10 cellular contexts compared by ENCODE assay signal in genomic region chr15:84947947-84948830, GRCh38. TPM values are rescaled to one million over a fixed set of nuclear protein-coding genes. Genes with fewer than 3 reads are reported as not detected.
DNase-seq lines count a peak whose midpoint lies in the region; ATAC-seq, FAIRE-seq and TF ChIP-seq lines count a peak whose summit lies in the region.
"Had no signal": no experiment of that assay in that cellular context is flagged by ENCODE, and none has a peak within 500 bp of the region (broad histone marks: within the 10 kb centered on the region; RNA-seq: fewer than 3 reads in every experiment).

No MANE protein-coding gene starts in this region.

- no peak for ATAC-seq in HepG2

- POLR2A ChIA-PET in HepG2 (lab: Yijun Ruan, JAX): no interaction called here

- peak overlapping the region; percentile 1 to 37 for H3K27ac ChIP-seq in liver (ENCODE audit: low read depth in 1 of 2, low read length in 2 of 2)
- H3K27ac ChIP-seq in HepG2 (ENCODE audit: extremely low read length, insufficient read depth, low read length): no peak overlapping the region

- in situ Hi-C loops in HepG2 (cut with HindIII; ENCODE audit: extremely low pct_ligation_motif_present, low pct_unique_long_range_greater_than_20kb): no loop called here

- no peaks in the 10 kb centered on the region for H3K79me2 ChIP-seq in HepG2 (ENCODE audit: insufficient read depth, low read length)

- TF ChIP-seq POLR2A in HepG2 (IDR thresholded peaks at IDR 0.05; ENCODE audit: insufficient read depth in 1 of 2, low read depth in 2 of 2, low read length in 2 of 2): no peak

- TF ChIP-seq RAD21 in liver (IDR thresholded peaks at IDR 0.05) (no peak), HepG2 (CRISPR knock-in tag; IDR thresholded peaks at IDR 0.05) (no peak)

- DNase-seq in HepG2 (ENCODE audit: low spot score) (no peak), choroid plexus epithelial cell (ENCODE audit: low read depth) (peak; percentile 72), medulla oblongata (ENCODE audit: extremely low spot score) (peak; percentile 60), HK-2 (ENCODE audit: unreplicated experiment) (no peak), NCI-H2081 treated with DMSO at 0.1 percent for 48 hours (lab: John Stamatoyannopoulos, UW) (no peak), NOMO-1 treated with DMSO at 0.1 percent for 48 hours (lab: John Stamatoyannopoulos, UW; ENCODE audit: unreplicated experiment) (no peak)
- DNase-seq in stimulated activated CD8-positive, alpha-beta memory T cell treated with anti-CD3 and anti-CD28 coated beads, Interleukin-4, amount 100 ng/mL, for 48 hours: no peak
- DNase-seq: AML-193, NCI-H1048 had no signal

- no TSS peak for BruUV-seq in HepG2 (replicated peaks; lab: Mats Ljungman, UMichigan)

- TF ChIP-seq EP300 in HepG2 (IDR thresholded peaks at IDR 0.05; ENCODE audit: low read depth in 2 of 2, low read length in 2 of 2): no peak
- no peak for TF ChIP-seq EP300 in HepG2 (CRISPR knock-in tag; IDR thresholded peaks at IDR 0.05; ENCODE audit: borderline replicate concordance)

- no peak for TF ChIP-seq CTCF in liver (IDR thresholded peaks at IDR 0.05; ENCODE audit: low read depth, low read length, missing input control)
- no peak for TF ChIP-seq CTCF in HepG2 (CRISPR knock-in tag; IDR thresholded peaks at IDR 0.05)
- no peak for TF ChIP-seq CTCF in choroid plexus epithelial cell (conservative IDR thresholded peaks at IDR 0.05; ENCODE audit: low read depth, low read length)

- H3K27me3 ChIP-seq in liver (ENCODE audit: control insufficient read depth in 4 of 4, insufficient read depth in 4 of 4, low read length in 3 of 4): no peaks in the 10 kb centered on the region
- peaks cover 0 to 5% of the 10 kb centered on the region in 2 experiments; a peak in 2 of 5 replicates for H3K27me3 ChIP-seq in HepG2 (ENCODE audit: control insufficient read depth in 1 of 2, insufficient read depth in 2 of 2, low read length in 2 of 2)

- CTCF ChIA-PET in HepG2 (lab: Yijun Ruan, JAX; ENCODE audit: low intra/inter-chr PET ratio, low total read pairs): no interaction called here

- 88% methylated on average over 4 of the region's 4 CpGs for WGBS in liver
- WGBS in HepG2 (ENCODE audit: low lambda C conversion rate): 62% methylated on average over 4 of the region's 4 CpGs

- no peak overlapping the region for H2AFZ ChIP-seq in HepG2 (ENCODE audit: low read length)

- FAIRE-seq in HepG2 (lab: Jason Lieb, UNC): no peak

- H3K4me2 ChIP-seq in HepG2 (ENCODE audit: low read depth, low read length): no peak overlapping the region

- peaks cover 1 to 30% (median 16%) of the 10 kb centered on the region in 4 donors for H3K36me3 ChIP-seq in liver (ENCODE audit: control insufficient read depth in 4 of 4, insufficient read depth in 3 of 4, low read depth in 1 of 4, low read length in 3 of 4)
- no peaks in the 10 kb centered on the region for H3K36me3 ChIP-seq in HepG2 (replicated peaks in 1 of 2; ENCODE audit: control insufficient read depth in 1 of 2, insufficient read depth in 2 of 2, low read length in 2 of 2)

- intact Hi-C loops in HepG2 (cut with micrococcal nuclease; ENCODE audit: unreplicated experiment): no loop called here

- H3K9ac ChIP-seq in liver (ENCODE audit: low read depth in 1 of 2, low read length in 2 of 2): no peak overlapping the region
- no peak overlapping the region for H3K9ac ChIP-seq in HepG2 (ENCODE audit: insufficient read depth, low read depth, low read length)

- H3K9me3 ChIP-seq in liver (ENCODE audit: control insufficient read depth in 4 of 4, low read length in 3 of 4) (no peaks in the 10 kb centered on the region), HepG2 (ENCODE audit: low read length) (no peaks in the 10 kb centered on the region)

- H3K4me1 ChIP-seq in liver (ENCODE audit: control insufficient read depth in 4 of 4, insufficient read depth in 4 of 4, low read length in 3 of 4): no peaks in the 10 kb centered on the region
- peaks cover 43% of the 10 kb centered on the region for H3K4me1 ChIP-seq in HepG2 (ENCODE audit: insufficient read depth, low read length)

- H3K4me3 ChIP-seq in liver (ENCODE audit: low read depth in 1 of 3, low read length in 3 of 3): no peak overlapping the region
- H3K4me3 ChIP-seq in HepG2 (replicated peaks in 1 of 3; ENCODE audit: insufficient read depth in 1 of 3, low read depth in 2 of 3, low read length in 3 of 3): no peak overlapping the region
- H3K4me3 ChIP-seq in choroid plexus epithelial cell (ENCODE audit: low read depth, low read length): no peak overlapping the region

- H4K20me1 ChIP-seq in HepG2 (ENCODE audit: insufficient read depth, low read length): no peaks in the 10 kb centered on the region

TF ChIP-seq in liver, 16 proteins besides CTCF, POLR2A, EP300 and RAD21 (continues in another document):
- TF ChIP-seq RXRA (IDR thresholded peaks at IDR 0.05): no peak
- TF ChIP-seq JUND (IDR thresholded peaks at IDR 0.05): peak; percentile 27
- no peak for TF ChIP-seq YY1 (IDR thresholded peaks at IDR 0.05)
- TF ChIP-seq HNF4A (conservative IDR thresholded peaks at IDR 0.05): no peak
- TF ChIP-seq EGR1 (IDR thresholded peaks at IDR 0.05; ENCODE audit: low read depth in 2 of 2): no peak
- no peak for TF ChIP-seq FOXA2 (IDR thresholded peaks at IDR 0.05)
- no peak for TF ChIP-seq MAX (IDR thresholded peaks at IDR 0.05)

TF ChIP-seq in HepG2, 621 proteins besides CTCF, POLR2A, EP300 and RAD21:
- no peak for TF ChIP-seq ZNF776 (CRISPR knock-in tag; IDR thresholded peaks at IDR 0.05)
- no peak for TF ChIP-seq ZNF430 (CRISPR knock-in tag; IDR thresholded peaks at IDR 0.05)
- TF ChIP-seq RBM22 (optimal IDR thresholded peaks at IDR 0.05; ENCODE audit: low read length): no peak
- no peak for TF ChIP-seq MAFK (conservative IDR thresholded peaks at IDR 0.05 in 1 of 2, IDR thresholded peaks at IDR 0.05 in 1 of 2; ENCODE audit: low read length in 2 of 2)
- no peak for TF ChIP-seq ZC3H4 (CRISPR knock-in tag; IDR thresholded peaks at IDR 0.05; ENCODE audit: borderline replicate concordance)
- no peak for TF ChIP-seq NR1H2 (CRISPR knock-in tag; IDR thresholded peaks at IDR 0.05; ENCODE audit: borderline replicate concordance, low read depth)
- TF ChIP-seq PLRG1 (conservative IDR thresholded peaks at IDR 0.05): no peak
- TF ChIP-seq ELF3 (CRISPR knock-in tag; IDR thresholded peaks at IDR 0.05): no peak
- TF ChIP-seq, protein P1, sequence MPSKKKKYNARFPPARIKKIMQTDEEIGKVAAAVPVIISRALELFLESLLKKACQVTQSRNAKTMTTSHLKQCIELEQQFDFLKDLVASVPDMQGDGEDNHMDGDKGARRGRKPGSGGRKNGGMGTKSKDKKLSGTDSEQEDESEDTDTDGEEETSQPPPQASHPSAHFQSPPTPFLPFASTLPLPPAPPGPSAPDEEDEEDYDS (CRISPR knock-in tag; IDR thresholded peaks at IDR 0.05): no peak
- no peak for TF ChIP-seq AHR (CRISPR knock-in tag; IDR thresholded peaks at IDR 0.05)
- TF ChIP-seq ZNF24 (IDR thresholded peaks at IDR 0.05): no peak
- TF ChIP-seq ZNF558 (CRISPR knock-in tag; IDR thresholded peaks at IDR 0.05; ENCODE audit: borderline replicate concordance): no peak
- TF ChIP-seq ZNF10 (CRISPR knock-in tag; IDR thresholded peaks at IDR 0.05; ENCODE audit: borderline replicate concordance, low read depth): no peak
- no peak for TF ChIP-seq XBP1 (CRISPR knock-in tag; IDR thresholded peaks at IDR 0.05)
- TF ChIP-seq ZNF256 (CRISPR knock-in tag; conservative IDR thresholded peaks at IDR 0.05): no peak
- no peak for TF ChIP-seq POGK (CRISPR knock-in tag; conservative IDR thresholded peaks at IDR 0.05)
- TF ChIP-seq CEBPB (IDR thresholded peaks at IDR 0.05; ENCODE audit: borderline replicate concordance, low read depth, low read length): no peak
- no peak for TF ChIP-seq ARID2 (CRISPR knock-in tag; IDR thresholded peaks at IDR 0.05; ENCODE audit: borderline replicate concordance)

RNA-seq across cellular contexts. Expression of gene PDE8A, which starts 33.5 kb away (rescaled TPM):
- 10 to 100 TPM; 14.6 to 47.5 TPM for total RNA-seq in liver
- polyA plus RNA-seq in liver: 10 to 100 TPM; 11.2 to 18.6 TPM
- 24.2 and 26.3 TPM in 2 replicates for total RNA-seq in HepG2 (2016; rRNA removed; fragmentation: Illumina TruSeq; extraction: Trizol)
- total RNA-seq in HepG2 (2016; cell fraction: cytosol; rRNA removed; fragmentation: Illumina TruSeq; extraction: Trizol; ENCODE audit: low read depth): 46.8 and 50.2 TPM in 2 replicates
- total RNA-seq in HepG2 (2016; cell fraction: insoluble cytoplasmic fraction; rRNA removed; fragmentation: Illumina TruSeq; extraction: Trizol): 22.6 and 26.8 TPM in 2 replicates
- total RNA-seq in HepG2 (2016; cell fraction: membrane; rRNA removed; fragmentation: Illumina TruSeq; extraction: Trizol): 33.9 and 39.4 TPM in 2 replicates
- total RNA-seq in HepG2 (2016; cell fraction: nucleus; rRNA removed; fragmentation: Illumina TruSeq; extraction: Trizol): 46.0 and 49.4 TPM in 2 replicates
- 41.2 and 48.5 TPM in 2 replicates for polyA plus RNA-seq in HepG2 (2011; rRNA removed)
- 18.2 and 27.4 TPM in 2 replicates for polyA plus RNA-seq in HepG2 (2011; cell fraction: cytosol; rRNA removed)
- polyA plus RNA-seq in HepG2 (2011; cell fraction: nucleus; rRNA removed): 67.4 and 75.3 TPM in 2 replicates
- 25.2 and 25.7 TPM in 2 replicates for polyA plus RNA-seq in HepG2 (2012)
- polyA plus RNA-seq in HepG2 (2016; cell fraction: cytosol; fragmentation: Illumina TruSeq; extraction: Trizol; ENCODE audit: low read depth): 4.8 and 5.1 TPM in 2 replicates
- polyA plus RNA-seq in HepG2 (2016; cell fraction: insoluble cytoplasmic fraction; fragmentation: Illumina TruSeq; extraction: Trizol; ENCODE audit: low read depth): 22.3 and 24.1 TPM in 2 replicates
- 14.2 and 15.0 TPM in 2 replicates for polyA plus RNA-seq in HepG2 (2016; cell fraction: membrane; fragmentation: Illumina TruSeq; extraction: Trizol; ENCODE audit: low read depth)
- polyA plus RNA-seq in HepG2 (2016; cell fraction: nucleus; fragmentation: Illumina TruSeq; extraction: Trizol; ENCODE audit: insufficient read depth, low read depth): 82.8 and 84.3 TPM in 2 replicates
- polyA minus RNA-seq in HepG2 (2011; rRNA and poly(A)+ RNA removed; ENCODE audit: low replicate concordance): 27.2 and 64.4 TPM in 2 replicates
- polyA minus RNA-seq in HepG2 (2011; cell fraction: cytosol; rRNA and poly(A)+ RNA removed): 24.8 and 25.2 TPM in 2 replicates
- 124 and 137 TPM in 2 replicates for polyA minus RNA-seq in HepG2 (2011; cell fraction: nucleus; rRNA and poly(A)+ RNA removed)

Comparison
In these comparisons a context has a peak if more than half of its experiments do, and no peak if none do; other contexts are left out.
1. DNase-seq: peak in choroid plexus epithelial cell (single experiment) and medulla oblongata (single experiment); none in HepG2 (single experiment), HK-2 (single experiment), NCI-H2081 treated with DMSO at 0.1 percent for 48 hours (single experiment), NOMO-1 treated with DMSO at 0.1 percent for 48 hours (single experiment) and stimulated activated CD8-positive, alpha-beta memory T cell treated with anti-CD3 and anti-CD28 coated beads, Interleukin-4, amount 100 ng/mL, for 48 hours (single experiment).